ENCODE assay signal across 8 cellular contexts in genomic region chr20:22974354-22974753, GRCh38.
DNase-seq lines count a peak whose midpoint lies in the region; ATAC-seq and TF ChIP-seq lines count a peak whose summit lies in the region.

No MANE protein-coding gene starts in this region.

- intact Hi-C loops in Calu3 (cut with micrococcal nuclease; ENCODE audit: unreplicated experiment) (loop anchor here (2.0 kb wide), 1 partner anchor 284 kb away; no protein-coding TSS in a partner anchor), adrenal gland (cut with DNase I) (loop anchor here in 1 of 2 donors (10.0 kb wide), 1 partner anchor 280 kb away; no protein-coding TSS in a partner anchor)
- intact Hi-C loops in CD4-positive, alpha-beta T cell (cut with DNase I, micrococcal nuclease): no loop called here

- H3K4me1 Mint-ChIP-seq in Calu3 (ENCODE audit: low read depth, unreplicated experiment): no peaks in the 10 kb centered on the region
- H3K4me1 Mint-ChIP-seq in CD4-positive, alpha-beta T cell (ENCODE audit: low read depth): no peaks in the 10 kb centered on the region

- peaks cover 0 to 8% of the 10 kb centered on the region in 2 donors for H3K4me1 ChIP-seq in adrenal gland (replicated peaks in 1 of 2)

- POLR2A ChIA-PET in CD4-positive, alpha-beta T cell (lab: Charles Lee): no interaction called here

- H3K27ac Mint-ChIP-seq in Calu3 (ENCODE audit: unreplicated experiment): no peak overlapping the region
- H3K27ac Mint-ChIP-seq in CD4-positive, alpha-beta T cell: no peak overlapping the region

- no peaks in the 10 kb centered on the region for H3K36me3 Mint-ChIP-seq in Calu3 (ENCODE audit: insufficient read depth, unreplicated experiment)
- no peaks in the 10 kb centered on the region for H3K36me3 Mint-ChIP-seq in CD4-positive, alpha-beta T cell (ENCODE audit: low read depth)

- TF ChIP-seq CTCF in Calu3 (IDR thresholded peaks at IDR 0.05; ENCODE audit: unreplicated experiment): peak; percentile 23
- TF ChIP-seq CTCF in adrenal gland (IDR thresholded peaks at IDR 0.05): peak in 4 of 6 experiments; percentile 14 to 38 (median 29)
- no peak for TF ChIP-seq CTCF in CD4-positive, alpha-beta T cell (IDR thresholded peaks at IDR 0.05)

- no TSS peak for BruUV-seq in Calu3 (replicated peaks; lab: Mats Ljungman, UMichigan)

- peaks cover 0 to 2% (median 0%) of the 10 kb centered on the region in 3 donors for H3K9me3 ChIP-seq in adrenal gland (replicated peaks in 1 of 3)
- no peaks in the 10 kb centered on the region for H3K9me3 ChIP-seq in CD4-positive, alpha-beta T cell (ENCODE audit: control insufficient read depth, low read length)

- H3K27me3 Mint-ChIP-seq in Calu3 (ENCODE audit: unreplicated experiment): peaks cover 30% of the 10 kb centered on the region
- H3K27me3 Mint-ChIP-seq in CD4-positive, alpha-beta T cell: no peaks in the 10 kb centered on the region

- H3K9me3 Mint-ChIP-seq in Calu3 (ENCODE audit: low read depth, unreplicated experiment): no peaks in the 10 kb centered on the region
- no peaks in the 10 kb centered on the region for H3K9me3 Mint-ChIP-seq in CD4-positive, alpha-beta T cell

- H3K4me3 ChIP-seq in adrenal gland: no peak overlapping the region

- no peak overlapping the region for H3K27ac ChIP-seq in adrenal gland
- no peak overlapping the region for H3K27ac ChIP-seq in CD4-positive, alpha-beta T cell (ENCODE audit: low read depth, low read length)

- 7 to 21% (median 16%) methylated on average over 1 of the region's 1 CpG for WGBS in adrenal gland, 4 donors

- CTCF ChIA-PET in Calu3 (lab: Charles Lee): interaction anchor here (2.2 kb wide), 1 partner anchor 282 kb away, joined by 5 read pairs; no protein-coding TSS in a partner anchor
- CTCF ChIA-PET in CD4-positive, alpha-beta T cell (lab: Charles Lee): no interaction called here

- H3K27me3 ChIP-seq in adrenal gland: peaks cover 7% of the 10 kb centered on the region
- no peaks in the 10 kb centered on the region for H3K27me3 ChIP-seq in CD4-positive, alpha-beta T cell (ENCODE audit: control insufficient read depth, insufficient read depth, low read length)

- no peak overlapping the region for H3K4me3 Mint-ChIP-seq in Calu3 (ENCODE audit: low read depth, unreplicated experiment)
- H3K4me3 Mint-ChIP-seq in CD4-positive, alpha-beta T cell: no peak overlapping the region

- no peaks in the 10 kb centered on the region for H3K36me3 ChIP-seq in adrenal gland (replicated peaks in 1 of 2)

- ATAC-seq in left lobe of liver (peak; percentile 81), GM19397 (IDR thresholded peaks at IDR 0.05; ENCODE audit: unreplicated experiment) (no peak), HG02678 (IDR thresholded peaks at IDR 0.05; ENCODE audit: unreplicated experiment) (no peak)
- no peak for ATAC-seq in CD4-positive, alpha-beta T cell (ENCODE audit: poor library complexity)

- DNase-seq in Calu3 (peak; percentile 1), HT-29 (ENCODE audit: low spot score) (peak; percentile 49), adrenal gland (peak in 1 of 7 donors; percentile 28), left lobe of liver (ENCODE audit: low spot score) (no peak)
- no peak for DNase-seq in CD4-positive, alpha-beta T cell
- no peak for DNase-seq in activated CD8-positive, alpha-beta memory T cell treated with anti-CD3 and anti-CD28 coated beads, Interleukin-2, amount 50 U/mL, for 48 hours

- no peak for TF ChIP-seq POLR2A in adrenal gland (IDR thresholded peaks at IDR 0.05)

Comparison
In these comparisons a context has a peak if more than half of its experiments do, and no peak if none do; other contexts are left out.
1. DNase-seq: peak in Calu3 (single experiment) and HT-29 (single experiment); none in left lobe of liver (single experiment), CD4-positive, alpha-beta T cell (0 of 10) and activated CD8-positive, alpha-beta memory T cell treated with anti-CD3 and anti-CD28 coated beads, Interleukin-2, amount 50 U/mL, for 48 hours (single experiment).